8 cellular contexts compared by ENCODE assay signal in the genomic region with DNA sequence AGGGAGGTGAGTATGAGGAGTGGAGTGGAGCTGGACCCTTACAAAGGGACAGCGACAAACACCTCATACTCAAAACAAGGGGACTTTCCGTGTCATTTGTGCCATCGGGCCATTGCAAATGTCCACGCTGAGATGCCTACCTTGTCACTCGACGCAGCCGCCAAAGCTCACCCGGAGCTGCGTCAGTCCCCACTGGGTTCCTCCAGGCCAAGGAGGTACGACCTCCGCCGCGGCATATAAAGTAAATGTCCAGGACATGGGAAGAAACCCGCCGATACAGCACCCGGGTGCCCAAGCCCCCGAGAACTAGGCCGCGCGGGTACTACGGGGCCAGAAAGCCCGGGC. TPM values are rescaled to one million over a fixed set of nuclear protein-coding genes. Genes with fewer than 3 reads are reported as not detected.
A peak's percentile ranks its signal among the peaks of the same experiment; 100 is the strongest.
DNase-seq lines count a peak whose midpoint lies in the region; ATAC-seq, FAIRE-seq and TF ChIP-seq lines count a peak whose summit lies in the region.
"Not testable (repeated sequence)": the region's sequence is repeated elsewhere in the genome, so short reads cannot be mapped to it uniquely, and the experiment has no call there.

No MANE protein-coding gene starts in this region.

- peak overlapping the region; percentile 32 for H3K27ac Mint-ChIP-seq in CD8-positive, alpha-beta T cell
- H3K27ac Mint-ChIP-seq in memory B cell, result peak overlapping the region; percentile 41

- H3K27ac ChIP-seq in CD8-positive, alpha-beta T cell (ENCODE audit: low read depth, low read length), result peak overlapping the region; percentile 33
- peak overlapping the region; percentile 85 for H3K27ac ChIP-seq in psoas muscle
- H3K27ac ChIP-seq in tibial nerve, result peak overlapping the region; percentile 61 to 92 (median 88)

- H3K4me1 Mint-ChIP-seq in CD8-positive, alpha-beta T cell (ENCODE audit: low read depth), result peaks cover 19% of the 10 kb centered on the region
- peaks cover 14% of the 10 kb centered on the region for H3K4me1 Mint-ChIP-seq in activated T-cell treated with anti-CD3 and anti-CD28 coated beads, Interleukin-2, amount 50 U/mL, for 4 hours (ENCODE audit: low read depth)
- H3K4me1 Mint-ChIP-seq in memory B cell, result not testable (repeated sequence)

- not testable (repeated sequence) for H3K27me3 Mint-ChIP-seq in CD8-positive, alpha-beta T cell (ENCODE audit: low read depth); activated T-cell treated with anti-CD3 and anti-CD28 coated beads, Interleukin-2, amount 50 U/mL, for 4 hours (ENCODE audit: low read depth); memory B cell

- not testable (repeated sequence) for DNase-seq in CD8-positive, alpha-beta T cell; MG63; activated T-cell treated with anti-CD3 and anti-CD28 coated beads, Interleukin-2, amount 50 U/mL, for 4 hours; bronchial epithelial cell (ENCODE audit: low read depth); foreskin fibroblast; memory B cell (ENCODE audit: low spot score in 2 of 2); psoas muscle; tibial nerve (ENCODE audit: low spot score in 2 of 2)

- CTCF ChIA-PET in CD8-positive, alpha-beta T cell (lab: Charles Lee), result interaction anchor here (0.7 to 1.3 kb wide), 2 partner anchors 173 to 250 kb away, joined by 3 to 4 read pairs; no protein-coding TSS in a partner anchor

- H3K4me3 Mint-ChIP-seq in CD8-positive, alpha-beta T cell, result peak overlapping the region; percentile 76
- H3K4me3 Mint-ChIP-seq in activated T-cell treated with anti-CD3 and anti-CD28 coated beads, Interleukin-2, amount 50 U/mL, for 4 hours, result peak overlapping the region; percentile 83
- H3K4me3 Mint-ChIP-seq in memory B cell, result peak overlapping the region; percentile 80

- not testable (repeated sequence) for H3K9me3 Mint-ChIP-seq in CD8-positive, alpha-beta T cell; activated T-cell treated with anti-CD3 and anti-CD28 coated beads, Interleukin-2, amount 50 U/mL, for 4 hours; memory B cell

- not testable (repeated sequence) for TF ChIP-seq POLR2A in tibial nerve (IDR thresholded peaks at IDR 0.05)

- not testable (repeated sequence) for H3K36me3 ChIP-seq in CD8-positive, alpha-beta T cell (ENCODE audit: insufficient read depth, low read length); MG63; bronchial epithelial cell (ENCODE audit: control insufficient read depth, insufficient read depth, low read length); psoas muscle (ENCODE audit: insufficient read depth in 1 of 2, low read depth in 1 of 2); tibial nerve

- intact Hi-C loops in CD8-positive, alpha-beta T cell (cut with DNase I, micrococcal nuclease), result loop anchor here in 1 of 2 experiments (5.0 kb wide), 1 partner anchor 550 kb away; a partner anchor contains a TSS
- intact Hi-C loops in psoas muscle (cut with DNase I), result loop anchor here (5.0 to 10.0 kb wide), 3 partner anchors 175 to 308 kb away; a partner anchor contains a TSS

- WGBS in psoas muscle, 3 donors, result 22 to 98% (median 52%) methylated on average over 13 to 22 of the region's 22 CpGs
- 29 to 82% methylated on average over 4 to 21 of the region's 22 CpGs for WGBS in tibial nerve, 2 donors

- H3K4me1 ChIP-seq in CD8-positive, alpha-beta T cell (ENCODE audit: insufficient read depth, low read length); psoas muscle; tibial nerve: not testable (repeated sequence)

- not testable (repeated sequence) for H3K36me3 Mint-ChIP-seq in CD8-positive, alpha-beta T cell; activated T-cell treated with anti-CD3 and anti-CD28 coated beads, Interleukin-2, amount 50 U/mL, for 4 hours (ENCODE audit: insufficient read depth); memory B cell

- not testable (repeated sequence) for FAIRE-seq in bronchial epithelial cell (lab: Jason Lieb, UNC)

- not testable (repeated sequence) for H3K9me3 ChIP-seq in CD8-positive, alpha-beta T cell (ENCODE audit: low read length); MG63; psoas muscle; tibial nerve

- not testable (repeated sequence) for TF ChIP-seq CTCF in CD8-positive, alpha-beta T cell (IDR thresholded peaks at IDR 0.05); bronchial epithelial cell (IDR thresholded peaks at IDR 0.05; ENCODE audit: insufficient read depth, low read length, severe bottlenecking); foreskin fibroblast (IDR thresholded peaks at IDR 0.05; ENCODE audit: low read depth, low read length); psoas muscle (IDR thresholded peaks at IDR 0.05); tibial nerve (IDR thresholded peaks at IDR 0.05)

- H3K27me3 ChIP-seq in CD8-positive, alpha-beta T cell (ENCODE audit: insufficient read depth, low read length); MG63; bronchial epithelial cell (ENCODE audit: control insufficient read depth, insufficient read depth, low read length); psoas muscle (ENCODE audit: insufficient read depth in 3 of 3, low read length in 2 of 3); tibial nerve: not testable (repeated sequence)

- not testable (repeated sequence) for TF ChIP-seq EP300 in tibial nerve (IDR thresholded peaks at IDR 0.05)

- ATAC-seq in CD8-positive, alpha-beta T cell; activated T-cell treated with anti-CD3 and anti-CD28 coated beads, Interleukin-2, amount 50 U/mL, for 4 hours; memory B cell (ENCODE audit: low read depth); psoas muscle: not testable (repeated sequence)

- peak overlapping the region; percentile 13 for H3K4me3 ChIP-seq in CD8-positive, alpha-beta T cell (ENCODE audit: low read depth, low read length)
- peak overlapping the region; percentile 59 for H3K4me3 ChIP-seq in MG63
- peak overlapping the region; percentile 40 for H3K4me3 ChIP-seq in bronchial epithelial cell (ENCODE audit: low read depth, low read length)
- H3K4me3 ChIP-seq in foreskin fibroblast (ENCODE audit: low read depth in 1 of 2, low read length in 2 of 2), result peak overlapping the region; percentile 48 to 49
- peak overlapping the region; percentile 74 for H3K4me3 ChIP-seq in psoas muscle
- peak overlapping the region; percentile 46 to 68 (median 60) for H3K4me3 ChIP-seq in tibial nerve

- POLR2A ChIA-PET in CD8-positive, alpha-beta T cell (lab: Charles Lee), result not testable (repeated sequence)

RNA-seq across cellular contexts. Expression of a gene that starts 1.1 kb away (rescaled TPM):
- 10 to 100 TPM; 85.9 to 97.6 TPM for total RNA-seq in CD8-positive, alpha-beta T cell
- total RNA-seq in MG63 (2014; rRNA removed; shearing (Covaris generic); ENCODE audit: low replicate concordance), result 7.9 and 9.1 TPM in 2 replicates
- total RNA-seq in activated T-cell treated with anti-CD3 and anti-CD28 coated beads, Interleukin-2, amount 50 U/mL, for 4 hours, result 10 to 100 TPM in 2 of 3 donors, 1 to 10 TPM in 1; 9.9 to 14.0 (median 10.8) TPM
- total RNA-seq in bronchial epithelial cell (6.1 and 13.4 TPM in 2 replicates), psoas muscle (1 to 10 TPM; 5.8 to 8.1 (median 6.2) TPM), tibial nerve (10 to 100 TPM; 10.2 to 24.3 (median 19.0) TPM)
- polyA plus RNA-seq in psoas muscle, result 1 to 10 TPM in 2 of 3 donors, not detected in 1; 1.2 to 3.5 TPM

RNA-seq across cellular contexts. Expression of a gene that starts 49.6 kb away (rescaled TPM):
- total RNA-seq in CD8-positive, alpha-beta T cell, result 1 to 10 TPM; 8.1 to 8.7 TPM
- total RNA-seq in MG63 (2014; rRNA removed; shearing (Covaris generic); ENCODE audit: low replicate concordance), result 49.8 and 55.2 TPM in 2 replicates
- 10 to 100 TPM; 26.7 to 31.4 (median 28.6) TPM for total RNA-seq in activated T-cell treated with anti-CD3 and anti-CD28 coated beads, Interleukin-2, amount 50 U/mL, for 4 hours
- total RNA-seq in bronchial epithelial cell (23.2 and 26.6 TPM in 2 replicates), psoas muscle (10 to 100 TPM; 44.1 to 72.0 (median 51.3) TPM), tibial nerve (10 to 100 TPM; 11.8 to 27.8 (median 23.3) TPM)
- 10 to 100 TPM; 19.0 to 49.8 (median 23.8) TPM for polyA plus RNA-seq in psoas muscle

Comparison
In these comparisons a context has a peak if more than half of its experiments do, and no peak if none do; other contexts are left out.
1. H3K27ac ChIP-seq: peak in every context shown above with its lines; median percentile 88 in tibial nerve; 85 in psoas muscle; 33 in CD8-positive, alpha-beta T cell.
2. H3K4me3 ChIP-seq: peak in every context shown above with its lines; median percentile 74 in psoas muscle; 60 in tibial nerve; 59 in MG63; 48 in foreskin fibroblast; 40 in bronchial epithelial cell; 13 in CD8-positive, alpha-beta T cell.